In genomic region chr2:122856696-122857095, GRCh38 we compare ENCODE assay signal across 28 cellular contexts.
"Had no signal": no experiment of that assay in that cellular context is flagged by ENCODE, and none has a peak within 500 bp of the region (broad histone marks: within the 10 kb centered on the region; RNA-seq: fewer than 3 reads in every experiment).

No MANE protein-coding gene starts in this region.

- H3K36me3 ChIP-seq: esophagus squamous epithelium, heart right ventricle, left lung, neutrophil, prostate gland, right atrium auricular region, stomach, thyroid gland had no signal

- H3K27ac ChIP-seq: coronary artery, esophagus squamous epithelium, heart right ventricle, left lung, neutrophil, parathyroid adenoma, prostate gland, right atrium auricular region, stomach, thyroid gland had no signal

- H3K79me2 ChIP-seq: parathyroid adenoma had no signal

- H3K4me3 ChIP-seq: coronary artery, esophagus squamous epithelium, heart right ventricle, left lung, mucosa of descending colon, prostate gland, right atrium auricular region, smooth muscle cell, stomach, thyroid gland had no signal

- H3K4me1 ChIP-seq: esophagus squamous epithelium, heart right ventricle, left lung, parathyroid adenoma, prostate gland, right atrium auricular region, stomach, thyroid gland had no signal

- ATAC-seq: heart right ventricle; left cardiac atrium; left lung; mucosa of descending colon; natural killer cell treated with Interleukin-12 subunit alpha and Interleukin-12 subunit beta and Interleukin-15 and Interleukin-18, amount 100 ng/mL, for 72 hours; sciatic nerve; stimulated activated effector memory CD8-positive, alpha-beta T cell treated with anti-CD3 and anti-CD28 coated beads, Interleukin-12 subunit alpha, Interleukin-12 subunit beta, amount 100 ng/mL, for 72 hours had no signal

- H3K9ac ChIP-seq: parathyroid adenoma had no signal

- H3K9me3 ChIP-seq: esophagus squamous epithelium, heart right ventricle, left lung, mucosa of descending colon, neutrophil, prostate gland, right atrium auricular region, stomach, thyroid gland had no signal

- H2AFZ ChIP-seq: parathyroid adenoma had no signal

- DNase-seq: dermis blood vessel endothelial cell; effector memory CD4-positive, alpha-beta T cell; esophagus squamous epithelium; foreskin melanocyte; glutamatergic neuron; heart right ventricle; hippocampal formation; left cardiac atrium; left lung; mesenchymal stem cell; mucosa of descending colon; naive B cell; stimulated activated CD4-positive, alpha-beta T cell treated with anti-CD3 and anti-CD28 coated beads, Interleukin-12 subunit alpha, Interleukin-12 subunit beta, amount 100 ng/mL, for 4 hours; stimulated activated CD4-positive, alpha-beta T cell treated with anti-CD3 and anti-CD28 coated beads, Interleukin-2, amount 100 ng/mL, for 24 hours; stimulated activated CD4-positive, alpha-beta T cell treated with anti-CD3 and anti-CD28 coated beads, Interleukin-4, amount 100 ng/mL, for 24 hours; stimulated activated naive CD4-positive, alpha-beta T cell treated with Interleukin-2 at 50 U/mL for 16 hours; stomach; thyroid gland; trophoblast cell had no signal

- H3K4me2 ChIP-seq: smooth muscle cell had no signal

- H3K27me3 ChIP-seq: esophagus squamous epithelium, heart right ventricle, left lung, neutrophil, right atrium auricular region, stomach, thyroid gland had no signal
